In genomic region chr14:20610002-20610765, GRCh38 we compare ENCODE assay signal across 1 cellular context.
TF ChIP-seq lines count a peak whose summit lies in the region.

No MANE protein-coding gene starts in this region.

TF ChIP-seq in K562, 482 proteins besides CTCF, POLR2A, EP300 and RAD21 (continued from another document and continues in another):
- no peak for TF ChIP-seq TSHZ1 (CRISPR knock-in tag; IDR thresholded peaks at IDR 0.05)
- no peak for TF ChIP-seq E4F1 (CRISPR knock-in tag; IDR thresholded peaks at IDR 0.05; ENCODE audit: borderline replicate concordance)
- no peak for TF ChIP-seq SOX6 (IDR thresholded peaks at IDR 0.05)
- TF ChIP-seq ESRRB (CRISPR knock-in tag; IDR thresholded peaks at IDR 0.05; ENCODE audit: borderline replicate concordance), result no peak
- TF ChIP-seq SFPQ (IDR thresholded peaks at IDR 0.05; ENCODE audit: low read depth, low read length), result no peak
- TF ChIP-seq MEIS2 (IDR thresholded peaks at IDR 0.05; ENCODE audit: partially characterized antibody), result no peak
- peak; percentile 50; the same call in 1 of the 2 replicates for TF ChIP-seq NBN (IDR thresholded peaks at IDR 0.05; ENCODE audit: low read depth)
- TF ChIP-seq BCLAF1 (IDR thresholded peaks at IDR 0.05; ENCODE audit: borderline replicate concordance in 1 of 2, control insufficient read depth in 1 of 2, low read depth in 2 of 2, low read length in 1 of 2), result 0 out of 4 replicates have a peak, but pooled peaks of 1 of the 2 experiments have one; percentile 42
- TF ChIP-seq MTA2 (IDR thresholded peaks at IDR 0.05; ENCODE audit: low read depth), result no peak
- TF ChIP-seq IRF1 (CRISPR knock-in tag; IDR thresholded peaks at IDR 0.05; ENCODE audit: borderline replicate concordance), result no peak
- no peak for TF ChIP-seq PKNOX1 (IDR thresholded peaks at IDR 0.05)
- TF ChIP-seq ARNT (IDR thresholded peaks at IDR 0.05), result peak; percentile 46 to 61; a peak in 2 of 4 replicates
- no peak for TF ChIP-seq SAFB (IDR thresholded peaks at IDR 0.05; ENCODE audit: borderline replicate concordance, low read depth, low read length)
- TF ChIP-seq ZBTB40 (IDR thresholded peaks at IDR 0.05), result peak; percentile 81
- TF ChIP-seq ZBTB40 (CRISPR knock-in tag; IDR thresholded peaks at IDR 0.05), result no peak
- TF ChIP-seq ZBTB34 (CRISPR knock-in tag; IDR thresholded peaks at IDR 0.05), result no peak
- TF ChIP-seq GTF3C2 (IDR thresholded peaks at IDR 0.05; ENCODE audit: borderline replicate concordance, extremely low read depth, insufficient read length), result peak; percentile 92
- no peak for TF ChIP-seq CBX5 (IDR thresholded peaks at IDR 0.05; ENCODE audit: borderline replicate concordance, low read depth)
